14 cellular contexts compared by ENCODE assay signal in the genomic region with DNA sequence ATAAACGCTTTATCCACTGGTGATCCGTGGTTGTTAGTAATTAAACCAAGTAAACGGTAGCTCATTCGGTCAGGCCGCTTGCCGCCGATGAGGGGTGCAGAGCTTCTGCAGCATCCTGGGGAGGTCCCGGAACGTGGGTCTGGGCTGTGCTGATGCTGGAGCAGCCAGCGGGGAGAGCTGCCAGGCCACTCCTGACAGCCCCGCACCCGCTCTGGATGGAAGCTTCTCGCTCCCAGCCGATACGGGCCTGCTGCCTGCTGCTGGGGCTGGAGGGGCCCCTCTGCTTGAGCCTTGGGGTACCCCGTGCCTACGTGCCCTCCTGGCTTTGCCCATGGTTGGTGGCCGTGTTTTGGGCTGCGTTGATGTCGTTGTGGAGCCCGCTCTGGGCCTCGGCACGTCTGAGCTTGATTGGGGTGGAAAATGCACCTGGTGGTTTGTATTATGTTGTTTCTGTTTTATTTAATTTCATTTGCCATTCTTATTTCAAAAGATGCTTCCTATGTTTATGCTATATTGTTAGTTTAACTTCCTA. TPM values are rescaled to one million over a fixed set of nuclear protein-coding genes. Genes with fewer than 3 reads are reported as not detected.
DNase-seq lines count a peak whose midpoint lies in the region; ATAC-seq and TF ChIP-seq lines count a peak whose summit lies in the region.
"Had no signal": no experiment of that assay in that cellular context is flagged by ENCODE, and none has a peak within 500 bp of the region (broad histone marks: within the 10 kb centered on the region; RNA-seq: fewer than 3 reads in every experiment).

No MANE protein-coding gene starts in this region.

- intact Hi-C loops in activated CD4-positive, alpha-beta memory T cell treated with anti-CD3 and anti-CD28 coated beads for 36 hours (cut with micrococcal nuclease): loop anchor here (10.0 kb wide), 1 partner anchor 173 kb away; no protein-coding TSS in a partner anchor
- intact Hi-C loops in left lung (cut with DNase I) (no loop called here), testis (cut with DNase I; ENCODE audit: low total_unique reads) (no loop called here)

- DNase-seq in activated naive CD4-positive, alpha-beta T cell treated with anti-CD3 and anti-CD28 coated beads, Interleukin-2, amount 10 ng/mL, durations not matched to agents 7 days and 5 days: no peak
- DNase-seq in activated naive CD4-positive, alpha-beta T cell treated with anti-CD3 and anti-CD28 coated beads, Interleukin-2, amount 50 U/mL, for 16 hours: no peak
- DNase-seq in activated CD4-positive, alpha-beta memory T cell treated with anti-CD3 and anti-CD28 coated beads for 36 hours: no peak
- DNase-seq in left lung (peak in 1 of 2 donors; percentile 68), testis (peak; percentile 52), dermis blood vessel endothelial cell (no peak)
- DNase-seq: effector memory CD4-positive, alpha-beta T cell; MG63; stimulated activated CD4-positive, alpha-beta T cell treated with anti-CD3 and anti-CD28 coated beads, Interleukin-15, amount 100 ng/mL, for 24 hours had no signal

- peaks cover 57 to 95% of the 10 kb centered on the region in 2 donors for H3K4me1 ChIP-seq in left lung
- peaks cover 22% of the 10 kb centered on the region for H3K4me1 ChIP-seq in testis

- H3K27ac ChIP-seq in left lung (peak overlapping the region; percentile 59 to 67), testis (no peak overlapping the region)

- no peak for ATAC-seq in left lung
- no peak for ATAC-seq in GM21447 (IDR thresholded peaks at IDR 0.05; ENCODE audit: unreplicated experiment)
- ATAC-seq in HG03196 (IDR thresholded peaks at IDR 0.05; ENCODE audit: unreplicated experiment): no peak

- 71 to 80% methylated on average over 23 of the region's 23 CpGs for WGBS in testis, 2 donors

- TF ChIP-seq POLR2A in testis (IDR thresholded peaks at IDR 0.05): no peak

- H3K4me3 Mint-ChIP-seq in activated naive CD4-positive, alpha-beta T cell treated with anti-CD3 and anti-CD28 coated beads, Interleukin-2, amount 10 ng/mL, durations not matched to agents 7 days and 5 days: peak overlapping the region; percentile 2
- no peak overlapping the region for H3K4me3 Mint-ChIP-seq in activated CD4-positive, alpha-beta memory T cell treated with anti-CD3 and anti-CD28 coated beads for 36 hours

- H3K9me3 Mint-ChIP-seq in activated naive CD4-positive, alpha-beta T cell treated with anti-CD3 and anti-CD28 coated beads, Interleukin-2, amount 10 ng/mL, durations not matched to agents 7 days and 5 days: no peaks in the 10 kb centered on the region
- H3K9me3 Mint-ChIP-seq in activated CD4-positive, alpha-beta memory T cell treated with anti-CD3 and anti-CD28 coated beads for 36 hours: no peaks in the 10 kb centered on the region

- H3K36me3 ChIP-seq in left lung (peaks cover 0 to 3% of the 10 kb centered on the region in 2 donors), testis (ENCODE audit: low read depth, missing control alignments) (no peaks in the 10 kb centered on the region)

- no peaks in the 10 kb centered on the region for H3K27me3 Mint-ChIP-seq in activated naive CD4-positive, alpha-beta T cell treated with anti-CD3 and anti-CD28 coated beads, Interleukin-2, amount 10 ng/mL, durations not matched to agents 7 days and 5 days
- H3K27me3 Mint-ChIP-seq in activated CD4-positive, alpha-beta memory T cell treated with anti-CD3 and anti-CD28 coated beads for 36 hours: no peaks in the 10 kb centered on the region

- H3K36me3 Mint-ChIP-seq in activated naive CD4-positive, alpha-beta T cell treated with anti-CD3 and anti-CD28 coated beads, Interleukin-2, amount 10 ng/mL, durations not matched to agents 7 days and 5 days: peaks cover 31% of the 10 kb centered on the region
- H3K36me3 Mint-ChIP-seq in activated CD4-positive, alpha-beta memory T cell treated with anti-CD3 and anti-CD28 coated beads for 36 hours: peaks cover 1% of the 10 kb centered on the region

- H3K4me3 ChIP-seq in left lung (no peak overlapping the region), testis (no peak overlapping the region)
- H3K4me3 ChIP-seq: MG63 had no signal

- H3K4me1 Mint-ChIP-seq in activated naive CD4-positive, alpha-beta T cell treated with anti-CD3 and anti-CD28 coated beads, Interleukin-2, amount 10 ng/mL, durations not matched to agents 7 days and 5 days: peaks cover 77% of the 10 kb centered on the region
- H3K4me1 Mint-ChIP-seq in activated CD4-positive, alpha-beta memory T cell treated with anti-CD3 and anti-CD28 coated beads for 36 hours (ENCODE audit: low read depth): peaks cover 79% of the 10 kb centered on the region

- CTCF ChIA-PET in activated naive CD4-positive, alpha-beta T cell treated with anti-CD3 and anti-CD28 coated beads, Interleukin-2, amount 10 ng/mL, durations not matched to agents 7 days and 5 days (lab: Charles Lee): interaction anchor here (2.0 kb wide), 1 partner anchor 17 kb away, joined by 7 read pairs; no protein-coding TSS in a partner anchor
- CTCF ChIA-PET in activated CD4-positive, alpha-beta memory T cell treated with anti-CD3 and anti-CD28 coated beads for 36 hours (lab: Charles Lee): no interaction called here

- POLR2A ChIA-PET in activated CD4-positive, alpha-beta memory T cell treated with anti-CD3 and anti-CD28 coated beads for 36 hours (lab: Charles Lee): interaction anchor here (1.6 kb wide), 1 partner anchor 17 kb away, joined by 7 read pairs; no protein-coding TSS in a partner anchor

- H3K27ac Mint-ChIP-seq in activated naive CD4-positive, alpha-beta T cell treated with anti-CD3 and anti-CD28 coated beads, Interleukin-2, amount 10 ng/mL, durations not matched to agents 7 days and 5 days: peak overlapping the region; percentile 93
- peak overlapping the region; percentile 93 for H3K27ac Mint-ChIP-seq in activated CD4-positive, alpha-beta memory T cell treated with anti-CD3 and anti-CD28 coated beads for 36 hours

- TF ChIP-seq CTCF in left lung (IDR thresholded peaks at IDR 0.05): no peak
- no peak for TF ChIP-seq CTCF in testis (IDR thresholded peaks at IDR 0.05)

- H3K27me3 ChIP-seq in left lung (no peaks in the 10 kb centered on the region), testis (no peaks in the 10 kb centered on the region)
- H3K27me3 ChIP-seq: MG63 had no signal

- H3K9me3 ChIP-seq in left lung (no peaks in the 10 kb centered on the region), testis (no peaks in the 10 kb centered on the region)
- H3K9me3 ChIP-seq: MG63 had no signal

RNA-seq across cellular contexts. Expression of a gene that starts 41.5 kb away (rescaled TPM):
- not detected for total RNA-seq in activated CD4-positive, alpha-beta memory T cell treated with anti-CD3 and anti-CD28 coated beads for 36 hours
- total RNA-seq in left lung: 1 to 10 TPM; 1.6 to 3.4 TPM
- under 1 TPM; 0.50 to 0.63 TPM for total RNA-seq in testis
- 0.21 TPM for polyA plus RNA-seq in testis (ENCODE audit: insufficient read depth, low read depth, low replicate concordance)
- total RNA-seq in dermis blood vessel endothelial cell: 0.05 TPM in 1 of 2 replicates, not detected in the other
- total RNA-seq: left colon; osteoblast; T-helper 2 cell treated with Interferon-gamma antibody and Interleukin-4, amounts not matched to agents 100 ng/mL and 5 ng/mL, for 36 hours had no signal

Comparison
In these comparisons a context has a peak if more than half of its experiments do, and no peak if none do; other contexts are left out.
1. H3K27ac ChIP-seq: peak in left lung (2 of 2); none in testis (0 of 2).